In the genomic region with DNA sequence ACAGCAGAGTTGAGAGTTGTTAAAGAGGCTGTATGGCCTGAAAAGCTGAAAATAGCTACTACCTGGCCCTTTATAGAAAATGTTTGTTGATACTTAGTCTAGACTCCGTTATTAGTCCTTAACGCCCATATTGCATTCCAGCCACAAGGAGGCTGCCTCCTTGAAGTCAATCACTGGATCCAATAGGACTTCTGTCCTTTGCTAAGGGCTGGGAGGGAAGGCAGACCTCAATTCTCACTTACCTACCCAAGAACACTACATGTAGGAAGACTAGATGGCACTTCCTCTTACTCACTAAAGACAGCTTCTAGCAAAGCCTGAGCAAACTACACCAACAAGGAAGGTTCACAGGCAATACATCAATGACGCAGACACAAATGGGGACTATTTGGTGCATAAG, we compare ENCODE assay signal across 10 cellular contexts.
DNase-seq lines count a peak whose midpoint lies in the region; ATAC-seq and TF ChIP-seq lines count a peak whose summit lies in the region.
"Had no signal": no experiment of that assay in that cellular context is flagged by ENCODE, and none has a peak within 500 bp of the region (broad histone marks: within the 10 kb centered on the region; RNA-seq: fewer than 3 reads in every experiment).

No MANE protein-coding gene starts in this region.

- POLR2A ChIA-PET in WTC11 (lab: Charles Lee), result interaction anchor here (0.7 kb wide), 1 partner anchor 498 kb away, joined by 6 read pairs; no protein-coding TSS in a partner anchor

- CTCF ChIA-PET in WTC11 (lab: Charles Lee), result interaction anchor here (0.6 to 3.2 kb wide), 72 partner anchors 10 to 1211 kb away, joined by 3 to 141 read pairs (median 4); a partner anchor contains a TSS
- CTCF ChIA-PET in activated naive CD4-positive, alpha-beta T cell treated with anti-CD3 and anti-CD28 coated beads, Interleukin-2, amount 10 ng/mL, durations not matched to agents 7 days and 5 days (lab: Charles Lee), result interaction anchor here (0.6 to 3.1 kb wide), 17 partner anchors 10 to 509 kb away, joined by 3 to 26 read pairs (median 4); no protein-coding TSS in a partner anchor

- intact Hi-C loops in upper lobe of right lung (cut with DNase I), result no loop called here

- H3K4me1 ChIP-seq in gastroesophageal sphincter (peaks cover 9 to 38% (median 18%) of the 10 kb centered on the region in 3 donors), upper lobe of right lung (peaks cover 9% of the 10 kb centered on the region)

- H3K36me3 Mint-ChIP-seq in WTC11, result no peaks in the 10 kb centered on the region
- H3K36me3 Mint-ChIP-seq in activated naive CD4-positive, alpha-beta T cell treated with anti-CD3 and anti-CD28 coated beads, Interleukin-2, amount 10 ng/mL, durations not matched to agents 7 days and 5 days, result no peaks in the 10 kb centered on the region
- H3K36me3 Mint-ChIP-seq: activated CD4-positive, alpha-beta memory T cell treated with anti-CD3 and anti-CD28 coated beads for 36 hours had no signal

- TF ChIP-seq POLR2A in gastroesophageal sphincter (IDR thresholded peaks at IDR 0.05), result no peak

- H3K9me3 ChIP-seq in gastroesophageal sphincter (no peaks in the 10 kb centered on the region), upper lobe of right lung (no peaks in the 10 kb centered on the region)
- H3K9me3 ChIP-seq: right atrium auricular region had no signal

- H3K9me3 Mint-ChIP-seq in WTC11, result no peaks in the 10 kb centered on the region
- H3K9me3 Mint-ChIP-seq in activated naive CD4-positive, alpha-beta T cell treated with anti-CD3 and anti-CD28 coated beads, Interleukin-2, amount 10 ng/mL, durations not matched to agents 7 days and 5 days, result no peaks in the 10 kb centered on the region
- H3K9me3 Mint-ChIP-seq: activated CD4-positive, alpha-beta memory T cell treated with anti-CD3 and anti-CD28 coated beads for 36 hours had no signal

- H3K27ac ChIP-seq in gastroesophageal sphincter (peak overlapping the region in 2 of 4 donors; percentile 58 to 90), upper lobe of right lung (no peak overlapping the region)
- H3K27ac ChIP-seq: right atrium auricular region had no signal

- 0 to 6% methylated on average over 1 to 3 of the region's 3 CpGs for WGBS in gastroesophageal sphincter (ENCODE audit: low coverage in 1 of 2), 2 donors

- H3K4me3 ChIP-seq in gastroesophageal sphincter, result no peak overlapping the region
- H3K4me3 ChIP-seq in upper lobe of right lung, result no peak overlapping the region
- H3K4me3 ChIP-seq: right atrium auricular region had no signal

- no peaks in the 10 kb centered on the region for H3K27me3 Mint-ChIP-seq in WTC11 (ENCODE audit: low read depth)
- peaks cover 18% of the 10 kb centered on the region for H3K27me3 Mint-ChIP-seq in activated naive CD4-positive, alpha-beta T cell treated with anti-CD3 and anti-CD28 coated beads, Interleukin-2, amount 10 ng/mL, durations not matched to agents 7 days and 5 days

- TF ChIP-seq CTCF in WTC11 (IDR thresholded peaks at IDR 0.05) (no peak; the same call in 1 of the 2 replicates), gastroesophageal sphincter (IDR thresholded peaks at IDR 0.05) (peak in 3 of 4 experiments; percentile 10 to 26 (median 23)), upper lobe of right lung (IDR thresholded peaks at IDR 0.05) (peak; percentile 23)

- DNase-seq in SIG-M5 treated with dmso at 0.1 percent for 504 hours (lab: John Stamatoyannopoulos, UW; ENCODE audit: unreplicated experiment) (peak; percentile 6), SIG-M5 (lab: John Stamatoyannopoulos, UW) (no peak), WTC11 (ENCODE audit: low spot score) (peak; percentile 36), upper lobe of right lung (no peak), GDM1 (lab: John Stamatoyannopoulos, UW) (no peak)
- no peak for DNase-seq in activated naive CD4-positive, alpha-beta T cell treated with anti-CD3 and anti-CD28 coated beads, Interleukin-2, amount 10 ng/mL, durations not matched to agents 7 days and 5 days

- H3K27me3 ChIP-seq in gastroesophageal sphincter (no peaks in the 10 kb centered on the region), upper lobe of right lung (no peaks in the 10 kb centered on the region)
- H3K27me3 ChIP-seq: right atrium auricular region had no signal

- H3K27ac Mint-ChIP-seq in WTC11, result no peak overlapping the region
- no peak overlapping the region for H3K27ac Mint-ChIP-seq in activated naive CD4-positive, alpha-beta T cell treated with anti-CD3 and anti-CD28 coated beads, Interleukin-2, amount 10 ng/mL, durations not matched to agents 7 days and 5 days
- H3K27ac Mint-ChIP-seq: activated CD4-positive, alpha-beta memory T cell treated with anti-CD3 and anti-CD28 coated beads for 36 hours had no signal

- no peak overlapping the region for H3K4me3 Mint-ChIP-seq in WTC11
- no peak overlapping the region for H3K4me3 Mint-ChIP-seq in activated naive CD4-positive, alpha-beta T cell treated with anti-CD3 and anti-CD28 coated beads, Interleukin-2, amount 10 ng/mL, durations not matched to agents 7 days and 5 days
- H3K4me3 Mint-ChIP-seq: activated CD4-positive, alpha-beta memory T cell treated with anti-CD3 and anti-CD28 coated beads for 36 hours had no signal

- peak; percentile 46 for ATAC-seq in WTC11
- ATAC-seq in gastroesophageal sphincter, result no peak
- no peak for ATAC-seq in upper lobe of right lung
- no peak for ATAC-seq in HG03045 (IDR thresholded peaks at IDR 0.05; ENCODE audit: unreplicated experiment)

- no peak for TF ChIP-seq EP300 in gastroesophageal sphincter (IDR thresholded peaks at IDR 0.05)

- H3K36me3 ChIP-seq in gastroesophageal sphincter, result no peaks in the 10 kb centered on the region
- no peaks in the 10 kb centered on the region for H3K36me3 ChIP-seq in upper lobe of right lung
- H3K36me3 ChIP-seq: right atrium auricular region had no signal

- H3K4me1 Mint-ChIP-seq in WTC11, result no peaks in the 10 kb centered on the region; the same call in 1 of the 2 replicates
- H3K4me1 Mint-ChIP-seq in activated naive CD4-positive, alpha-beta T cell treated with anti-CD3 and anti-CD28 coated beads, Interleukin-2, amount 10 ng/mL, durations not matched to agents 7 days and 5 days, result no peaks in the 10 kb centered on the region

TF ChIP-seq in WTC11, 78 proteins besides CTCF, POLR2A, EP300 and RAD21 (continues in another document):
- peak; percentile 79; the same call in 1 of the 2 replicates for TF ChIP-seq TEAD1 (CRISPR knock-in tag; IDR thresholded peaks at IDR 0.05)
- TF ChIP-seq TEAD4 (CRISPR knock-in tag; IDR thresholded peaks at IDR 0.05), result peak; percentile 85; the same call in 1 of the 2 replicates
- TF ChIP-seq, protein P1, sequence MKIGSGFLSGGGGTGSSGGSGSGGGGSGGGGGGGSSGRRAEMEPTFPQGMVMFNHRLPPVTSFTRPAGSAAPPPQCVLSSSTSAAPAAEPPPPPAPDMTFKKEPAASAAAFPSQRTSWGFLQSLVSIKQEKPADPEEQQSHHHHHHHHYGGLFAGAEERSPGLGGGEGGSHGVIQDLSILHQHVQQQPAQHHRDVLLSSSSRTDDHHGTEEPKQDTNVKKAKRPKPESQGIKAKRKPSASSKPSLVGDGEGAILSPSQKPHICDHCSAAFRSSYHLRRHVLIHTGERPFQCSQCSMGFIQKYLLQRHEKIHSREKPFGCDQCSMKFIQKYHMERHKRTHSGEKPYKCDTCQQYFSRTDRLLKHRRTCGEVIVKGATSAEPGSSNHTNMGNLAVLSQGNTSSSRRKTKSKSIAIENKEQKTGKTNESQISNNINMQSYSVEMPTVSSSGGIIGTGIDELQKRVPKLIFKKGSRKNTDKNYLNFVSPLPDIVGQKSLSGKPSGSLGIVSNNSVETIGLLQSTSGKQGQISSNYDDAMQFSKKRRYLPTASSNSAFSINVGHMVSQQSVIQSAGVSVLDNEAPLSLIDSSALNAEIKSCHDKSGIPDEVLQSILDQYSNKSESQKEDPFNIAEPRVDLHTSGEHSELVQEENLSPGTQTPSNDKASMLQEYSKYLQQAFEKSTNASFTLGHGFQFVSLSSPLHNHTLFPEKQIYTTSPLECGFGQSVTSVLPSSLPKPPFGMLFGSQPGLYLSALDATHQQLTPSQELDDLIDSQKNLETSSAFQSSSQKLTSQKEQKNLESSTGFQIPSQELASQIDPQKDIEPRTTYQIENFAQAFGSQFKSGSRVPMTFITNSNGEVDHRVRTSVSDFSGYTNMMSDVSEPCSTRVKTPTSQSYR (CRISPR knock-in tag; IDR thresholded peaks at IDR 0.05), result no peak
- TF ChIP-seq, protein P2, sequence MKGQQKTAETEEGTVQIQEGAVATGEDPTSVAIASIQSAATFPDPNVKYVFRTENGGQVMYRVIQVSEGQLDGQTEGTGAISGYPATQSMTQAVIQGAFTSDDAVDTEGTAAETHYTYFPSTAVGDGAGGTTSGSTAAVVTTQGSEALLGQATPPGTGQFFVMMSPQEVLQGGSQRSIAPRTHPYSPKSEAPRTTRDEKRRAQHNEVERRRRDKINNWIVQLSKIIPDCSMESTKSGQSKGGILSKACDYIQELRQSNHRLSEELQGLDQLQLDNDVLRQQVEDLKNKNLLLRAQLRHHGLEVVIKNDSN (CRISPR knock-in tag; IDR thresholded peaks at IDR 0.05), result no peak
- TF ChIP-seq, protein P3, sequence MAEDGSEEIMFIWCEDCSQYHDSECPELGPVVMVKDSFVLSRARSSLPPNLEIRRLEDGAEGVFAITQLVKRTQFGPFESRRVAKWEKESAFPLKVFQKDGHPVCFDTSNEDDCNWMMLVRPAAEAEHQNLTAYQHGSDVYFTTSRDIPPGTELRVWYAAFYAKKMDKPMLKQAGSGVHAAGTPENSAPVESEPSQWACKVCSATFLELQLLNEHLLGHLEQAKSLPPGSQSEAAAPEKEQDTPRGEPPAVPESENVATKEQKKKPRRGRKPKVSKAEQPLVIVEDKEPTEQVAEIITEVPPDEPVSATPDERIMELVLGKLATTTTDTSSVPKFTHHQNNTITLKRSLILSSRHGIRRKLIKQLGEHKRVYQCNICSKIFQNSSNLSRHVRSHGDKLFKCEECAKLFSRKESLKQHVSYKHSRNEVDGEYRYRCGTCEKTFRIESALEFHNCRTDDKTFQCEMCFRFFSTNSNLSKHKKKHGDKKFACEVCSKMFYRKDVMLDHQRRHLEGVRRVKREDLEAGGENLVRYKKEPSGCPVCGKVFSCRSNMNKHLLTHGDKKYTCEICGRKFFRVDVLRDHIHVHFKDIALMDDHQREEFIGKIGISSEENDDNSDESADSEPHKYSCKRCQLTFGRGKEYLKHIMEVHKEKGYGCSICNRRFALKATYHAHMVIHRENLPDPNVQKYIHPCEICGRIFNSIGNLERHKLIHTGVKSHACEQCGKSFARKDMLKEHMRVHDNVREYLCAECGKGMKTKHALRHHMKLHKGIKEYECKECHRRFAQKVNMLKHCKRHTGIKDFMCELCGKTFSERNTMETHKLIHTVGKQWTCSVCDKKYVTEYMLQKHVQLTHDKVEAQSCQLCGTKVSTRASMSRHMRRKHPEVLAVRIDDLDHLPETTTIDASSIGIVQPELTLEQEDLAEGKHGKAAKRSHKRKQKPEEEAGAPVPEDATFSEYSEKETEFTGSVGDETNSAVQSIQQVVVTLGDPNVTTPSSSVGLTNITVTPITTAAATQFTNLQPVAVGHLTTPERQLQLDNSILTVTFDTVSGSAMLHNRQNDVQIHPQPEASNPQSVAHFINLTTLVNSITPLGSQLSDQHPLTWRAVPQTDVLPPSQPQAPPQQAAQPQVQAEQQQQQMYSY (CRISPR knock-in tag; IDR thresholded peaks at IDR 0.05), result no peak

Comparison
In these comparisons a context has a peak if more than half of its experiments do, and no peak if none do; other contexts are left out.
1. DNase-seq: peak in SIG-M5 treated with dmso at 0.1 percent for 504 hours (single experiment) and WTC11 (single experiment); none in SIG-M5 (single experiment), upper lobe of right lung (single experiment), GDM1 (single experiment) and activated naive CD4-positive, alpha-beta T cell treated with anti-CD3 and anti-CD28 coated beads, Interleukin-2, amount 10 ng/mL, durations not matched to agents 7 days and 5 days (single experiment).